In genomic region chr11:44146931-44147330, GRCh38 we compare ENCODE assay signal across 17 cellular contexts. TPM values are rescaled to one million over a fixed set of nuclear protein-coding genes. Genes with fewer than 3 reads are reported as not detected.
DNase-seq lines count a peak whose midpoint lies in the region; ATAC-seq and TF ChIP-seq lines count a peak whose summit lies in the region.
"Had no signal": no experiment of that assay in that cellular context is flagged by ENCODE, and none has a peak within 500 bp of the region (broad histone marks: within the 10 kb centered on the region; RNA-seq: fewer than 3 reads in every experiment).

No MANE protein-coding gene starts in this region.

- H3K27me3 ChIP-seq in left ventricle myocardium inferior (ENCODE audit: low read depth): no peaks in the 10 kb centered on the region
- H3K27me3 ChIP-seq in gastrocnemius medialis: no peaks in the 10 kb centered on the region
- H3K27me3 ChIP-seq: BLaER1 treated with 17β-estradiol and CSF1 and Interleukin-3, amounts not matched to agents 10 nM and 100 nM had no signal

- H3K4me1 ChIP-seq in left ventricle myocardium inferior (peaks cover 79% of the 10 kb centered on the region), gastrocnemius medialis (peaks cover 51 to 58% of the 10 kb centered on the region in 2 donors)

- in situ Hi-C loops in gastrocnemius medialis (cut with MboI; ENCODE audit: low sequenced_read_pairs in 4 of 4): no loop called here

- H3K27ac ChIP-seq in left ventricle myocardium inferior (replicated peaks): peak overlapping the region; percentile 11
- H3K27ac ChIP-seq in gastrocnemius medialis: peak overlapping the region; percentile 52 to 74 (median 59)
- H3K27ac ChIP-seq: 22Rv1; A549; BLaER1 treated with 17β-estradiol and CSF1 and Interleukin-3, amounts not matched to agents 10 nM and 100 nM; C4-2B had no signal

- TF ChIP-seq CTCF in left ventricle myocardium inferior (IDR thresholded peaks at IDR 0.05; ENCODE audit: borderline replicate concordance) (no peak), epithelial cell of esophagus (IDR thresholded peaks at IDR 0.05; ENCODE audit: insufficient read depth, low read depth, low read length, missing control alignments) (no peak), gastrocnemius medialis (IDR thresholded peaks at IDR 0.05 in 4 of 5, conservative IDR thresholded peaks at IDR 0.05 in 1 of 5) (no peak)

- no peak overlapping the region for H3K4me3 ChIP-seq in left ventricle myocardium inferior
- no peak overlapping the region for H3K4me3 ChIP-seq in epithelial cell of esophagus (ENCODE audit: low read length)
- H3K4me3 ChIP-seq in gastrocnemius medialis: no peak overlapping the region
- H3K4me3 ChIP-seq: A549; BLaER1 treated with 17β-estradiol and CSF1 and Interleukin-3, amounts not matched to agents 10 nM and 100 nM had no signal

- H3K36me3 ChIP-seq in left ventricle myocardium inferior (peaks cover 11% of the 10 kb centered on the region), gastrocnemius medialis (no peaks in the 10 kb centered on the region)

- ATAC-seq in left cardiac atrium (no peak), gastrocnemius medialis (no peak)
- ATAC-seq: A549; CD8-positive, alpha-beta T cell had no signal

- no peak for TF ChIP-seq POLR2A in gastrocnemius medialis (IDR thresholded peaks at IDR 0.05)

- intact Hi-C loops in left ventricle myocardium inferior (cut with micrococcal nuclease): no loop called here
- intact Hi-C loops in left cardiac atrium (cut with DNase I): loop anchor here in 1 of 2 donors (10.0 kb wide), 1 partner anchor 168 kb away; the partner anchor contains the start of gene ALX4
- intact Hi-C loops in gastrocnemius medialis (cut with DNase I; ENCODE audit: low total_unique reads): no loop called here

- DNase-seq in left ventricle myocardium inferior: no peak
- DNase-seq in left cardiac atrium: no peak
- DNase-seq in epithelial cell of esophagus (ENCODE audit: low read depth): peak; percentile 41
- DNase-seq in gastrocnemius medialis: no peak
- DNase-seq in SK-N-DZ (ENCODE audit: low spot score): no peak
- DNase-seq in activated T-cell treated with anti-CD3 and anti-CD28 coated beads, Interleukin-2, amount 50 U/mL, for 1 hour: no peak
- DNase-seq: AML-193; Caco-2; Calu3; CD4-positive, alpha-beta T cell; CD8-positive, alpha-beta T cell; DMS79 treated with DMSO at 0.1 percent for 48 hours; GF-D8 had no signal

- H3K9me3 ChIP-seq in left ventricle myocardium inferior (replicated peaks) (peaks cover 4% of the 10 kb centered on the region), gastrocnemius medialis (no peaks in the 10 kb centered on the region)
- H3K9me3 ChIP-seq: A549, Caco-2 had no signal

RNA-seq across cellular contexts. Expression of gene EXT2, which starts 51.5 kb away (rescaled TPM):
- 24.5 TPM for total RNA-seq in left ventricle myocardium inferior
- total RNA-seq in left cardiac atrium: 10 to 100 TPM; 33.7 to 34.6 TPM
- total RNA-seq in gastrocnemius medialis: 10 to 100 TPM; 20.4 to 24.8 (median 23.1) TPM
- 38.3 and 45.8 TPM in 2 replicates for polyA plus RNA-seq in SK-N-DZ (2014; cell fraction: cytosol; rRNA removed)
- polyA plus RNA-seq in SK-N-DZ (2014; cell fraction: nucleus; rRNA removed): 18.4 and 22.8 TPM in 2 replicates
